In genomic region chr1:212177542-212177941, GRCh38 we compare ENCODE assay signal across 39 cellular contexts.
"Had no signal": no experiment of that assay in that cellular context is flagged by ENCODE, and none has a peak within 500 bp of the region (broad histone marks: within the 10 kb centered on the region; RNA-seq: fewer than 3 reads in every experiment).

No MANE protein-coding gene starts in this region.

- DNase-seq: activated effector memory CD4-positive, alpha-beta T cell treated with anti-CD3 and anti-CD28 coated beads, Interleukin-2, amount 50 U/mL, for 16 hours; activated effector memory CD4-positive, alpha-beta T cell treated with Interleukin-2 at 50 U/mL for 16 hours; activated gamma-delta T cell; activated gamma-delta T cell treated with Interleukin-2 at 50 U/mL for 16 hours; activated naive CD4-positive, alpha-beta T cell; activated naive CD4-positive, alpha-beta T cell treated with anti-CD3 and anti-CD28 coated beads for 36 hours; activated naive CD4-positive, alpha-beta T cell treated with anti-CD3 and anti-CD28 coated beads, Interleukin-2, amount 10 ng/mL, durations not matched to agents 7 days and 5 days; activated naive CD4-positive, alpha-beta T cell treated with anti-CD3 and anti-CD28 coated beads, Interleukin-2, amount 50 U/mL, for 16 hours; activated naive CD4-positive, alpha-beta T cell treated with Interleukin-2 at 50 U/mL for 16 hours; activated naive CD8-positive, alpha-beta T cell treated with anti-CD3 and anti-CD28 coated beads for 36 hours; activated naive CD8-positive, alpha-beta T cell treated with anti-CD3 and anti-CD28 coated beads, Interleukin-2, amount 10 ng/mL, durations not matched to agents 7 days and 5 days; activated naive CD8-positive, alpha-beta T cell treated with anti-CD3 and anti-CD28 coated beads, Interleukin-2, amount 50 U/mL, for 24 hours; activated T-cell treated with anti-CD3 and anti-CD28 coated beads, Interleukin-2, amount 50 U/mL, for 24 hours; activated T-cell treated with anti-CD3 and anti-CD28 coated beads, Interleukin-2, amount 50 U/mL, for 4 hours; activated T-cell treated with anti-CD3 and anti-CD28 coated beads, Interleukin-2, amount 50 U/mL, for 48 hours; activated T-cell treated with anti-CD3 and anti-CD28 coated beads, Interleukin-2, amount 50 U/mL, for 72 hours; adrenal gland; amniotic stem cell; amygdala; anterior cingulate cortex; aorta; body of pancreas; brain microvascular endothelial cell; caudate nucleus; central memory CD4-positive, alpha-beta T cell; cerebellar nuclear complex had no signal

- H3K9me3 ChIP-seq: adrenal gland, ascending aorta, body of pancreas, breast epithelium had no signal

- H3K4me3 Mint-ChIP-seq: activated naive CD4-positive, alpha-beta T cell treated with anti-CD3 and anti-CD28 coated beads for 36 hours; activated naive CD4-positive, alpha-beta T cell treated with anti-CD3 and anti-CD28 coated beads, Interleukin-2, amount 10 ng/mL, durations not matched to agents 7 days and 5 days; activated naive CD4-positive, alpha-beta T cell treated with anti-CD3 and anti-CD28 coated beads, Interleukin-2, amount 50 U/mL, for 24 hours; activated naive CD8-positive, alpha-beta T cell; activated naive CD8-positive, alpha-beta T cell treated with anti-CD3 and anti-CD28 coated beads for 36 hours; activated naive CD8-positive, alpha-beta T cell treated with anti-CD3 and anti-CD28 coated beads, Interleukin-2, amount 10 ng/mL, durations not matched to agents 7 days and 5 days; activated naive CD8-positive, alpha-beta T cell treated with anti-CD3 and anti-CD28 coated beads, Interleukin-2, amount 50 U/mL, for 24 hours; activated T-cell treated with anti-CD3 and anti-CD28 coated beads, Interleukin-2, amount 50 U/mL, for 24 hours; activated T-cell treated with anti-CD3 and anti-CD28 coated beads, Interleukin-2, amount 50 U/mL, for 4 hours; activated T-cell treated with anti-CD3 and anti-CD28 coated beads, Interleukin-2, amount 50 U/mL, for 72 hours; activated T-helper 1 cell treated with anti-CD3 and anti-CD28 coated beads, Interleukin-12 subunit alpha, Interleukin-12 subunit beta, Interleukin-2, Interleukin-4 antibody, amounts not matched to agents 30 ng/mL and 10 ng/mL and 1 ng/mL, durations not matched to agents 14 hours and 24 hours and 36 hours; activated T-helper 17 cell treated with anti-CD3 and anti-CD28 coated beads, Interleukin-2, amount 50 U/mL, for 72 hours; brain; central memory CD8-positive, alpha-beta T cell had no signal

- H3K27ac ChIP-seq: adrenal gland, ascending aorta, body of pancreas, brain microvascular endothelial cell, breast epithelium, cardiac muscle cell had no signal

- H3K9me3 Mint-ChIP-seq: activated naive CD4-positive, alpha-beta T cell treated with anti-CD3 and anti-CD28 coated beads for 36 hours; activated naive CD4-positive, alpha-beta T cell treated with anti-CD3 and anti-CD28 coated beads, Interleukin-2, amount 10 ng/mL, durations not matched to agents 7 days and 5 days; activated naive CD4-positive, alpha-beta T cell treated with anti-CD3 and anti-CD28 coated beads, Interleukin-2, amount 50 U/mL, for 24 hours; activated naive CD4-positive, alpha-beta T cell treated with anti-CD3 and anti-CD28 coated beads, Interleukin-2, amount 50 U/mL, for 72 hours; activated naive CD8-positive, alpha-beta T cell treated with anti-CD3 and anti-CD28 coated beads for 36 hours; activated naive CD8-positive, alpha-beta T cell treated with anti-CD3 and anti-CD28 coated beads, Interleukin-2, amount 10 ng/mL, durations not matched to agents 7 days and 5 days; activated naive CD8-positive, alpha-beta T cell treated with anti-CD3 and anti-CD28 coated beads, Interleukin-2, amount 50 U/mL, for 24 hours; activated T-cell treated with anti-CD3 and anti-CD28 coated beads, Interleukin-2, amount 50 U/mL, for 24 hours; activated T-cell treated with anti-CD3 and anti-CD28 coated beads, Interleukin-2, amount 50 U/mL, for 4 hours; activated T-cell treated with anti-CD3 and anti-CD28 coated beads, Interleukin-2, amount 50 U/mL, for 72 hours; activated T-helper 1 cell treated with anti-CD3 and anti-CD28 coated beads, Interleukin-12 subunit alpha, Interleukin-12 subunit beta, Interleukin-2, Interleukin-4 antibody, amounts not matched to agents 30 ng/mL and 10 ng/mL and 1 ng/mL, durations not matched to agents 14 hours and 24 hours and 36 hours; activated T-helper 17 cell treated with anti-CD3 and anti-CD28 coated beads, Interleukin-2, amount 50 U/mL, for 72 hours; activated T-helper 2 cell treated with anti-CD3 and anti-CD28 coated beads, Interferon-gamma antibody, Interleukin-2, Interleukin-4, amounts not matched to agents 10 μg/mL and 5 μg/mL and 100 μg/mL, durations not matched to agents 14 hours and 24 hours and 36 hours; brain; central memory CD8-positive, alpha-beta T cell had no signal

- ATAC-seq: activated naive CD4-positive, alpha-beta T cell treated with anti-CD3 and anti-CD28 coated beads, Interleukin-2, amount 50 U/mL, for 72 hours; activated naive CD8-positive, alpha-beta T cell treated with anti-CD3 and anti-CD28 coated beads, Interleukin-2, amount 50 U/mL, for 24 hours; activated T-cell treated with anti-CD3 and anti-CD28 coated beads, Interleukin-2, amount 50 U/mL, for 4 hours; activated T-cell treated with anti-CD3 and anti-CD28 coated beads, Interleukin-2, amount 50 U/mL, for 72 hours; activated T-helper 17 cell treated with anti-CD3 and anti-CD28 coated beads, Interleukin-2, amount 50 U/mL, for 72 hours; body of pancreas had no signal

- H3K27ac Mint-ChIP-seq: activated naive CD4-positive, alpha-beta T cell treated with anti-CD3 and anti-CD28 coated beads for 36 hours; activated naive CD4-positive, alpha-beta T cell treated with anti-CD3 and anti-CD28 coated beads, Interleukin-2, amount 10 ng/mL, durations not matched to agents 7 days and 5 days; activated naive CD4-positive, alpha-beta T cell treated with anti-CD3 and anti-CD28 coated beads, Interleukin-2, amount 50 U/mL, for 72 hours; activated naive CD8-positive, alpha-beta T cell; activated naive CD8-positive, alpha-beta T cell treated with anti-CD3 and anti-CD28 coated beads for 36 hours; activated naive CD8-positive, alpha-beta T cell treated with anti-CD3 and anti-CD28 coated beads, Interleukin-2, amount 10 ng/mL, durations not matched to agents 7 days and 5 days; activated naive CD8-positive, alpha-beta T cell treated with anti-CD3 and anti-CD28 coated beads, Interleukin-2, amount 50 U/mL, for 24 hours; activated T-cell treated with anti-CD3 and anti-CD28 coated beads, Interleukin-2, amount 50 U/mL, for 24 hours; activated T-cell treated with anti-CD3 and anti-CD28 coated beads, Interleukin-2, amount 50 U/mL, for 72 hours; activated T-helper 1 cell treated with anti-CD3 and anti-CD28 coated beads, Interleukin-12 subunit alpha, Interleukin-12 subunit beta, Interleukin-2, Interleukin-4 antibody, amounts not matched to agents 30 ng/mL and 10 ng/mL and 1 ng/mL, durations not matched to agents 14 hours and 24 hours and 36 hours; activated T-helper 17 cell treated with anti-CD3 and anti-CD28 coated beads, Interleukin-2, amount 50 U/mL, for 72 hours; activated T-helper 2 cell treated with anti-CD3 and anti-CD28 coated beads, Interferon-gamma antibody, Interleukin-2, Interleukin-4, amounts not matched to agents 10 μg/mL and 5 μg/mL and 100 μg/mL, durations not matched to agents 14 hours and 24 hours and 36 hours; brain had no signal

- H3K27me3 ChIP-seq: adrenal gland, ascending aorta, body of pancreas, brain microvascular endothelial cell, breast epithelium, cardiac muscle cell had no signal

- H3K4me1 Mint-ChIP-seq: activated naive CD4-positive, alpha-beta T cell treated with anti-CD3 and anti-CD28 coated beads, Interleukin-2, amount 50 U/mL, for 24 hours; activated T-helper 17 cell treated with anti-CD3 and anti-CD28 coated beads, Interleukin-2, amount 50 U/mL, for 72 hours; brain; central memory CD8-positive, alpha-beta T cell had no signal

- FAIRE-seq: astrocyte, bronchial epithelial cell had no signal

- H3K4me1 ChIP-seq: adrenal gland, ascending aorta, body of pancreas, breast epithelium had no signal

- H3K4me3 ChIP-seq: adrenal gland, ascending aorta, body of pancreas, breast epithelium, cardiac muscle cell had no signal

- H3K27me3 Mint-ChIP-seq: activated naive CD4-positive, alpha-beta T cell treated with anti-CD3 and anti-CD28 coated beads, Interleukin-2, amount 50 U/mL, for 24 hours; activated naive CD8-positive, alpha-beta T cell; activated naive CD8-positive, alpha-beta T cell treated with anti-CD3 and anti-CD28 coated beads for 36 hours; activated naive CD8-positive, alpha-beta T cell treated with anti-CD3 and anti-CD28 coated beads, Interleukin-2, amount 50 U/mL, for 24 hours; activated T-cell treated with anti-CD3 and anti-CD28 coated beads, Interleukin-2, amount 50 U/mL, for 24 hours; activated T-helper 17 cell treated with anti-CD3 and anti-CD28 coated beads, Interleukin-2, amount 50 U/mL, for 72 hours; brain; central memory CD8-positive, alpha-beta T cell had no signal

- H3K36me3 ChIP-seq: adrenal gland, ascending aorta, brain microvascular endothelial cell, breast epithelium, cardiac muscle cell had no signal

- H3K36me3 Mint-ChIP-seq: activated naive CD4-positive, alpha-beta T cell treated with anti-CD3 and anti-CD28 coated beads, Interleukin-2, amount 10 ng/mL, durations not matched to agents 7 days and 5 days; activated naive CD4-positive, alpha-beta T cell treated with anti-CD3 and anti-CD28 coated beads, Interleukin-2, amount 50 U/mL, for 24 hours; activated naive CD4-positive, alpha-beta T cell treated with anti-CD3 and anti-CD28 coated beads, Interleukin-2, amount 50 U/mL, for 72 hours; activated naive CD8-positive, alpha-beta T cell; activated naive CD8-positive, alpha-beta T cell treated with anti-CD3 and anti-CD28 coated beads for 36 hours; brain had no signal
